8 cellular contexts compared by ENCODE assay signal in the genomic region with DNA sequence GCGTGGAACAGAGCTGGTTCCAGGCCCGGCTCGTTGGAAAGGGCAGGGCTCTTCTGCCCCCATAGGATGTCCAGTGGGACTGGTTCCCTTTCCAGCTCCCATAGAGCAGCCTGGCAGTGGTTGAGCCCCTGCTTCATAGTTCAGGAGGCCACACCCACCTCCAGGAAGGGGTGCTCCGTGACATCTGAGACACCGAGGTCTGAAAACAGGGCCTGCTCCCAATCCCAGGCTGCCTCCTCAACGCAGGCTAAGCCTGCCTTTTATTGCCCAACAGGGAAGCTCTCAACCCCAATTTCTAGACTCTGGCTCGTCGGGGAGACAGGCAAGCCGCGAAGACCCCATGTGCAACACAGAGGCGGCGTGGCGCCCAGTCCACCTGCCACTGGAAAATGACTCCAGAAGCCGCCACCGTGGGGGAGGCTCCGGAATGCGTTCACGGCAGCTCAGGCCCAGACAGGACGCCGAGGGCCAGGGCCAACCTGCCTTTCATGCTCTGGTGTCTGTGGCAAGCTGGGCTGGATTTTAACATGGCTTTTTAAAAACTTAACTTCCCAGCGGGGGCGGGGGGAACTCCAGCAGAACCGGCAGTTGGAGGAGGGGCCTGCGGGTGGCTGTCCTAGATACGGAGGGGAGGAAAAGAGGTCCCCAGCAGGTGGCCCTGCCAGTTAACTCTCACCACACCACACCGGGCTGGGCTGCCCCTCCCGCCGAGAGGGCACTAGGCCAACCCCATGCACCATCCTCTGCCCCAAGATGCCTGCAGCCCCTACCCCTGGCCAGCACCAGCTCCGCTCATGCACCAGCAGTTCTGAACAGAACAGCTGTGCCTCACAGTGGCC. TPM values are rescaled to one million over a fixed set of nuclear protein-coding genes. Genes with fewer than 3 reads are reported as not detected.
DNase-seq lines count a peak whose midpoint lies in the region; ATAC-seq, FAIRE-seq and TF ChIP-seq lines count a peak whose summit lies in the region.

No MANE protein-coding gene starts in this region.

- H3K4me1 Mint-ChIP-seq in glutamatergic neuron (ENCODE audit: low read depth, unreplicated experiment) = peaks cover 12% of the 10 kb centered on the region

- peaks cover 6% of the 10 kb centered on the region for H3K9me3 Mint-ChIP-seq in glutamatergic neuron (ENCODE audit: unreplicated experiment)

- H3K4me3 Mint-ChIP-seq in glutamatergic neuron (ENCODE audit: unreplicated experiment) = no peak overlapping the region

- peaks cover 7% of the 10 kb centered on the region for H3K27me3 Mint-ChIP-seq in glutamatergic neuron (ENCODE audit: unreplicated experiment)

- in situ Hi-C loops in KBM-7 (cut with MboI; ENCODE audit: low pct_unique_long_range_greater_than_20kb, low sequenced_read_pairs) (no loop called here), gastrocnemius medialis (cut with MboI; ENCODE audit: low sequenced_read_pairs in 4 of 4) (loop anchor here in 1 of 4 donors (25.0 kb wide), 1 partner anchor 523 kb away; no protein-coding TSS in a partner anchor)

- intact Hi-C loops in gastrocnemius medialis (cut with DNase I; ENCODE audit: low total_unique reads) = no loop called here

- no peak for FAIRE-seq in urothelium cell line (lab: Jason Lieb, UNC)

- peaks cover 0 to 48% of the 10 kb centered on the region in 2 donors for H3K36me3 ChIP-seq in gastrocnemius medialis

- no peaks in the 10 kb centered on the region for H3K27me3 ChIP-seq in gastrocnemius medialis

- POLR2A ChIA-PET in HEK293T (lab: Yijun Ruan, JAX) = interaction anchor here (1.2 kb wide), 1 partner anchor 104 kb away, joined by 3 read pairs; a partner anchor contains a TSS

- peak overlapping the region; percentile 43 for H3K27ac Mint-ChIP-seq in glutamatergic neuron (ENCODE audit: unreplicated experiment)

- peak overlapping the region in 1 of 4 donors; percentile 25 for H3K4me3 ChIP-seq in gastrocnemius medialis

- no peaks in the 10 kb centered on the region for H3K9me3 ChIP-seq in gastrocnemius medialis

- CTCF ChIA-PET in HEK293T (lab: Yijun Ruan, JAX) = no interaction called here

- DNase-seq in KBM-7 = peak; percentile 67
- peak; percentile 30 for DNase-seq in activated T-cell treated with anti-CD3 and anti-CD28 coated beads for 4 hours
- DNase-seq in glutamatergic neuron = no peak
- DNase-seq in gastrocnemius medialis = no peak
- DNase-seq in HEK293T (ENCODE audit: extremely low spot score) = no peak
- DNase-seq in urothelium cell line (ENCODE audit: low spot score) = no peak

- no peaks in the 10 kb centered on the region for H3K36me3 Mint-ChIP-seq in glutamatergic neuron (ENCODE audit: unreplicated experiment)

- TF ChIP-seq CTCF in glutamatergic neuron (IDR thresholded peaks at IDR 0.05; ENCODE audit: partially characterized antibody, unreplicated experiment) (no peak), gastrocnemius medialis (IDR thresholded peaks at IDR 0.05 in 4 of 5, conservative IDR thresholded peaks at IDR 0.05 in 1 of 5) (no peak)

- peak in 1 of 2 donors; percentile 49 for ATAC-seq in gastrocnemius medialis
- no peak for ATAC-seq in GM21723 (IDR thresholded peaks at IDR 0.05; ENCODE audit: unreplicated experiment)
- no peak for ATAC-seq in GM19351 (IDR thresholded peaks at IDR 0.05; ENCODE audit: unreplicated experiment)

- no peak for TF ChIP-seq POLR2A in gastrocnemius medialis (IDR thresholded peaks at IDR 0.05)

- peak overlapping the region; percentile 41 to 73 (median 54) for H3K27ac ChIP-seq in gastrocnemius medialis

- H3K4me1 ChIP-seq in gastrocnemius medialis = peaks cover 14 to 15% of the 10 kb centered on the region in 2 donors

TF ChIP-seq in HEK293T, 16 proteins besides CTCF, POLR2A, EP300 and RAD21:
- TF ChIP-seq ZNF384 (IDR thresholded peaks at IDR 0.05) (no peak), TARDBP (IDR thresholded peaks at IDR 0.05) (no peak), L3MBTL2 (conservative IDR thresholded peaks at IDR 0.05) (no peak), LEF1 (IDR thresholded peaks at IDR 0.05; ENCODE audit: borderline replicate concordance) (no peak), FOXM1 (IDR thresholded peaks at IDR 0.05; ENCODE audit: borderline replicate concordance) (no peak), SUZ12 (IDR thresholded peaks at IDR 0.05) (no peak), ARNT (IDR thresholded peaks at IDR 0.05) (no peak), SP1 (IDR thresholded peaks at IDR 0.05) (no peak), BHLHE40 (IDR thresholded peaks at IDR 0.05; ENCODE audit: borderline replicate concordance) (no peak), HDGF (IDR thresholded peaks at IDR 0.05; ENCODE audit: borderline replicate concordance) (no peak)
TF ChIP-seq in HEK293T: peak in this region for 0.

RNA-seq across cellular contexts. Expression of a gene that starts 17.9 kb away (rescaled TPM):
- total RNA-seq in glutamatergic neuron (ENCODE audit: unreplicated experiment) (1.0 TPM), gastrocnemius medialis (under 1 TPM in 1 of 4 donors, not detected in 3; 0.10 TPM)

RNA-seq across cellular contexts. Expression of a gene that starts 36.9 kb away (rescaled TPM):
- total RNA-seq in glutamatergic neuron (ENCODE audit: unreplicated experiment) (70.9 TPM), gastrocnemius medialis (10 to 100 TPM; 13.7 to 19.8 (median 18.4) TPM)

RNA-seq across cellular contexts. Expression of a gene that starts 37.2 kb away (rescaled TPM):
- total RNA-seq in glutamatergic neuron (ENCODE audit: unreplicated experiment) = 133 TPM
- total RNA-seq in gastrocnemius medialis = 10 to 100 TPM; 29.8 to 60.0 (median 56.1) TPM

Comparison
In these comparisons a context has a peak if more than half of its experiments do, and no peak if none do; other contexts are left out.
1. DNase-seq: peak in KBM-7 (single experiment) and activated T-cell treated with anti-CD3 and anti-CD28 coated beads for 4 hours (single experiment); none in glutamatergic neuron (single experiment), gastrocnemius medialis (0 of 2), HEK293T (single experiment) and urothelium cell line (single experiment).